Comparison of ENCODE assay signal across 8 cellular contexts in genomic region chr14:67285876-67286452, GRCh38. TPM values are rescaled to one million over a fixed set of nuclear protein-coding genes. Genes with fewer than 3 reads are reported as not detected.
DNase-seq lines count a peak whose midpoint lies in the region; ATAC-seq and TF ChIP-seq lines count a peak whose summit lies in the region.

No MANE protein-coding gene starts in this region.

- H3K4me1 ChIP-seq in heart right ventricle, result no peaks in the 10 kb centered on the region
- no peaks in the 10 kb centered on the region for H3K4me1 ChIP-seq in right cardiac atrium (ENCODE audit: control insufficient read depth, insufficient read depth, low read length)
- no peaks in the 10 kb centered on the region for H3K4me1 ChIP-seq in lower lobe of right lung

- H3K27ac ChIP-seq in heart right ventricle, result no peak overlapping the region
- no peak overlapping the region for H3K27ac ChIP-seq in right cardiac atrium (ENCODE audit: low read length)
- no peak overlapping the region for H3K27ac ChIP-seq in lower lobe of right lung

- TF ChIP-seq CTCF in heart right ventricle (IDR thresholded peaks at IDR 0.05) (peak; percentile 43 to 78 (median 62)), lower lobe of right lung (IDR thresholded peaks at IDR 0.05) (peak; percentile 59)

- DNase-seq in heart right ventricle, result no peak
- DNase-seq in right cardiac atrium, result no peak
- DNase-seq in NCI-H2196 treated with DMSO at 0.1 percent for 48 hours (lab: John Stamatoyannopoulos, UW; ENCODE audit: unreplicated experiment), result peak; percentile 46
- peak; percentile 12 to 54 for DNase-seq in T47D (ENCODE audit: low read depth in 1 of 2, low spot score in 1 of 2)
- no peak for DNase-seq in lower lobe of right lung
- no peak for DNase-seq in effector CD8-positive, alpha-beta T cell (lab: John Stamatoyannopoulos, UW)

- no peaks in the 10 kb centered on the region for H3K36me3 ChIP-seq in heart right ventricle
- H3K36me3 ChIP-seq in lower lobe of right lung, result no peaks in the 10 kb centered on the region

- no peak overlapping the region for H3K4me3 ChIP-seq in heart right ventricle
- no peak overlapping the region for H3K4me3 ChIP-seq in right cardiac atrium (ENCODE audit: low read length)
- H3K4me3 ChIP-seq in lower lobe of right lung, result no peak overlapping the region

- no peaks in the 10 kb centered on the region for H3K9me3 ChIP-seq in heart right ventricle
- H3K9me3 ChIP-seq in right cardiac atrium (ENCODE audit: control insufficient read depth, low read length), result no peaks in the 10 kb centered on the region
- no peaks in the 10 kb centered on the region for H3K9me3 ChIP-seq in lower lobe of right lung

- 35 to 48% methylated on average over 2 of the region's 2 CpGs for WGBS in heart right ventricle, 2 donors
- WGBS in right cardiac atrium, result 45% methylated on average over 2 of the region's 2 CpGs

- H3K27me3 ChIP-seq in heart right ventricle (no peaks in the 10 kb centered on the region), right cardiac atrium (ENCODE audit: control insufficient read depth, insufficient read depth) (no peaks in the 10 kb centered on the region), lower lobe of right lung (ENCODE audit: low read depth) (no peaks in the 10 kb centered on the region)

- ATAC-seq in heart right ventricle, result no peak
- no peak for ATAC-seq in right cardiac atrium
- no peak for ATAC-seq in lower lobe of right lung
- no peak for ATAC-seq in GM21390 (IDR thresholded peaks at IDR 0.05; ENCODE audit: unreplicated experiment)
- ATAC-seq in HG03521 (IDR thresholded peaks at IDR 0.05; ENCODE audit: unreplicated experiment), result no peak

- in situ Hi-C loops in T47D (cut with HindIII; ENCODE audit: low pct_unique_long_range_greater_than_20kb, low sequenced_read_pairs), result no loop called here

- intact Hi-C loops in heart right ventricle (cut with DNase I) (loop anchor here (2.0 to 10.0 kb wide), 6 partner anchors 119 to 929 kb away; no protein-coding TSS in a partner anchor), right cardiac atrium (cut with DNase I) (loop anchor here in 3 of 4 donors (2.0 to 5.0 kb wide), 3 partner anchors 117 to 121 kb away; no protein-coding TSS in a partner anchor), lower lobe of right lung (cut with DNase I) (loop anchor here (10.0 kb wide), 1 partner anchor 121 kb away; no protein-coding TSS in a partner anchor)

RNA-seq across cellular contexts. Expression of gene PALS1, which starts 44.7 kb away (rescaled TPM):
- total RNA-seq in heart right ventricle, result 10 to 100 TPM; 11.6 to 19.9 (median 15.0) TPM
- polyA plus RNA-seq in heart right ventricle, result 1 to 10 TPM; 4.0 to 4.4 TPM
- 10 to 100 TPM; 14.4 to 16.7 (median 16.1) TPM for total RNA-seq in right cardiac atrium
- polyA plus RNA-seq in right cardiac atrium, result 4.3 TPM
- total RNA-seq in lower lobe of right lung, result 29.1 TPM

Comparison
In these comparisons a context has a peak if more than half of its experiments do, and no peak if none do; other contexts are left out.
1. DNase-seq: peak in NCI-H2196 treated with DMSO at 0.1 percent for 48 hours (single experiment) and T47D (2 of 2); none in heart right ventricle (0 of 2), right cardiac atrium (0 of 3), lower lobe of right lung (single experiment) and effector CD8-positive, alpha-beta T cell (single experiment).